In the genomic region with DNA sequence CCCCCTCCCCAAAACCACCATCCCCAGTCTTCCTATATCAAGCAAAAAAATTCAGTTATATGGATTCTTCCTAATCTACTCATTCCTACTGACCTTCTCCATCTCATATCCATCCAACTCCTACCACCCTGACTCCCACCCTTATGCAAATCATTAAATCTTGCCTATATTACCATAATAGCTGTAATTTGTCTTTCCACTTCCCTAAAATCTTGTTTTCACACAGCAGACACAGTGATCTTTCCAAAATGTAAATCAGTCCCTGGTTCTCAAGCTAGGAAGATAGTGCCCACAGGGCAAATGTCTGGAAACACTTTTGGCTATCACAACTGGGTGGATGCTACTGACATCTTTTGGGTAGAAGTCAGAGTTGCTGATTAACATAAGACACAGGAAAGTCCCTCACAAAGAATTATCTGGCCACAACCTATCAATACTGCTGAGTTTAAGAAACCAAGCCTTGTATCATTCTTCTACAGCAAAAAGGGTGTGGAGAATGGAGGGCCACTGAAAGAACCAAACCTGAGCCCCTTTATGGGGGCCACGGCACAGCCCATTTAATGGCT, we compare ENCODE assay signal across 1 cellular context.
TF ChIP-seq lines count a peak whose summit lies in the region.

No MANE protein-coding gene starts in this region.

TF ChIP-seq in HepG2, 621 proteins besides CTCF, POLR2A, EP300 and RAD21:
- TF ChIP-seq ZNF546 (CRISPR knock-in tag; conservative IDR thresholded peaks at IDR 0.05) (no peak), KLF12 (CRISPR knock-in tag; IDR thresholded peaks at IDR 0.05; ENCODE audit: borderline replicate concordance) (no peak), ZNF12 (CRISPR knock-in tag; IDR thresholded peaks at IDR 0.05) (no peak), NAIF1 (CRISPR knock-in tag; IDR thresholded peaks at IDR 0.05; ENCODE audit: borderline replicate concordance) (no peak), ZNF530 (CRISPR knock-in tag; IDR thresholded peaks at IDR 0.05; ENCODE audit: low read depth) (no peak)
TF ChIP-seq in HepG2: peak in this region for 0.
